25 cellular contexts compared by ENCODE assay signal in genomic region chr2:157158111-157158510, GRCh38.
DNase-seq lines count a peak whose midpoint lies in the region; ATAC-seq, FAIRE-seq and TF ChIP-seq lines count a peak whose summit lies in the region.
"Had no signal": no experiment of that assay in that cellular context is flagged by ENCODE, and none has a peak within 500 bp of the region (broad histone marks: within the 10 kb centered on the region; RNA-seq: fewer than 3 reads in every experiment).

No MANE protein-coding gene starts in this region.

- H3K9me3 ChIP-seq in Peyer's patch, result no peaks in the 10 kb centered on the region
- H3K9me3 ChIP-seq in adrenal gland (replicated peaks in 1 of 3), result no peaks in the 10 kb centered on the region
- H3K9me3 ChIP-seq in vagina, result no peaks in the 10 kb centered on the region
- H3K9me3 ChIP-seq: psoas muscle, tibial artery had no signal

- TF ChIP-seq POLR2A in Peyer's patch (IDR thresholded peaks at IDR 0.05), result no peak
- no peak for TF ChIP-seq POLR2A in adrenal gland (IDR thresholded peaks at IDR 0.05)
- TF ChIP-seq POLR2A in vagina (IDR thresholded peaks at IDR 0.05), result no peak

- H3K36me3 ChIP-seq in bronchial epithelial cell (ENCODE audit: control insufficient read depth, insufficient read depth, low read length) (no peaks in the 10 kb centered on the region), Peyer's patch (no peaks in the 10 kb centered on the region), adrenal gland (replicated peaks in 1 of 2) (no peaks in the 10 kb centered on the region), vagina (no peaks in the 10 kb centered on the region)
- H3K36me3 ChIP-seq: tibial artery had no signal

- no peak for ATAC-seq in GM21390 (IDR thresholded peaks at IDR 0.05; ENCODE audit: unreplicated experiment)
- ATAC-seq: left lobe of liver; psoas muscle; stimulated activated naive CD8-positive, alpha-beta T cell treated with anti-CD3 and anti-CD28 coated beads, Interleukin-15, Interleukin-2, amounts not matched to agents 100 U/mL and 50 U/mL, for 24 hours had no signal

- H3K27ac ChIP-seq in Peyer's patch (no peak overlapping the region), adrenal gland (no peak overlapping the region), vagina (no peak overlapping the region)
- H3K27ac ChIP-seq: psoas muscle, tibial artery had no signal

- TF ChIP-seq CTCF in bronchial epithelial cell (IDR thresholded peaks at IDR 0.05; ENCODE audit: insufficient read depth, low read length, severe bottlenecking) (no peak), Peyer's patch (IDR thresholded peaks at IDR 0.05) (no peak), adrenal gland (IDR thresholded peaks at IDR 0.05) (no peak), vagina (IDR thresholded peaks at IDR 0.05) (no peak)

- H3K4me1 ChIP-seq in Peyer's patch (peaks cover 0 to 12% (median 0%) of the 10 kb centered on the region in 4 donors), adrenal gland (replicated peaks in 1 of 2) (no peaks in the 10 kb centered on the region), vagina (no peaks in the 10 kb centered on the region)
- H3K4me1 ChIP-seq: psoas muscle, tibial artery had no signal

- H3K4me3 ChIP-seq in bronchial epithelial cell (ENCODE audit: low read depth, low read length) (no peak overlapping the region), Peyer's patch (no peak overlapping the region), adrenal gland (no peak overlapping the region), vagina (no peak overlapping the region)
- H3K4me3 ChIP-seq: psoas muscle, tibial artery had no signal

- intact Hi-C loops in adrenal gland (cut with DNase I) (no loop called here), vagina (cut with DNase I) (no loop called here)

- no peak for FAIRE-seq in bronchial epithelial cell (lab: Jason Lieb, UNC)
- FAIRE-seq: small intestine, TTC549 had no signal

- peak; percentile 51 for DNase-seq in EL
- DNase-seq in OCI-M1 (lab: John Stamatoyannopoulos, UW), result peak; percentile 27
- DNase-seq in bronchial epithelial cell (ENCODE audit: low read depth), result peak; percentile 78
- DNase-seq in glomerular visceral epithelial cell (ENCODE audit: extremely low spot score), result peak; percentile 31
- DNase-seq in Peyer's patch, result no peak
- DNase-seq in adrenal gland, result no peak
- no peak for DNase-seq in vagina (ENCODE audit: extremely low spot score in 2 of 2)
- DNase-seq: activated CD4-positive, alpha-beta T cell treated with anti-CD3 and anti-CD28 coated beads for 48 hours; activated naive CD8-positive, alpha-beta T cell treated with anti-CD3 and anti-CD28 coated beads for 36 hours; central memory CD4-positive, alpha-beta T cell; DMS 273 treated with DMSO at 0.1 percent for 48 hours; GF-D8; NCI-H187; NCI-H345; nephron progenitor cell; psoas muscle; RPMI8226; small intestine; stimulated activated CD4-positive, alpha-beta T cell treated with anti-CD3 and anti-CD28 coated beads, Interleukin-4, amount 100 ng/mL, for 1 hour; stimulated activated naive CD8-positive, alpha-beta T cell treated with anti-CD3 and anti-CD28 coated beads, Interleukin-15, Interleukin-2, amounts not matched to agents 100 U/mL and 50 U/mL, for 24 hours; SW 1271; tibial artery had no signal

- 75 to 78% (median 76%) methylated on average over 1 of the region's 1 CpG for WGBS in adrenal gland, 4 donors

- H3K27me3 ChIP-seq in bronchial epithelial cell (ENCODE audit: control insufficient read depth, insufficient read depth, low read length) (no peaks in the 10 kb centered on the region), Peyer's patch (no peaks in the 10 kb centered on the region), adrenal gland (no peaks in the 10 kb centered on the region), vagina (no peaks in the 10 kb centered on the region)
- H3K27me3 ChIP-seq: tibial artery had no signal

Comparison
In these comparisons a context has a peak if more than half of its experiments do, and no peak if none do; other contexts are left out.
1. DNase-seq: peak in EL (single experiment), OCI-M1 (single experiment), bronchial epithelial cell (single experiment) and glomerular visceral epithelial cell (single experiment); none in Peyer's patch (0 of 3), adrenal gland (0 of 7) and vagina (0 of 2).